1 cellular context compared by ENCODE assay signal in the genomic region with DNA sequence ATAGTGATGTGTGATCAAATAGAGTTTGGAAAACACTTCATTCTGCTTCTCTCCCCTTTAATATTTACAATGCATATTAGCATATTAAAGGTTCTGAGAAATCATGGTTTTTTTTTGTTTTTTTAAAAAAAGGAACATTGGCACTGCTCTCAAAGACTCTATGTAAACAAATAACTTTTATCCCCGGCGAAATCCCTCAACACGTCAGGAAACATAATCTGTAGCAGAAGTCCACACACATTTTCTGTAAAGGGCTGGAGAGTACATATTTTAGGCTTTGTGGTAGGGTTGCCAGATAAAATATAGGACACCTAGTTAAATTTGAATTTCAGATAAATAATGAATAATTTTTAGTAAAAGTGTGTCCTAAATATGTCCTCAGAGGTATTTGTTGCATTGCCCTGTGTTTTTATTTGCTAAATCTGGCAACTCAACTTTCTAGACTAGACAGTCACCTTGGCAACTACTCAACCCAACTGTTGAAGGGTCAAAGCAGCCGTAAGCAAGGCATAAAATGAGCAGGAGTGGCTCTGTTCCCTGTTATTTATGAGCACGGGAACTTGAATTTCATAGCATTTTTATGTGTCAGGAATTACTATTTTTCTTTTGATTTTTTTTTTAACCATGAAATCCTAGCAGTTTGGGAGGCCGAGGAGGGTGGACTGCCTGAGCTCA.
TF ChIP-seq lines count a peak whose summit lies in the region.

No MANE protein-coding gene starts in this region.

TF ChIP-seq in H1, 55 proteins besides CTCF, POLR2A, EP300 and RAD21 (continued from another document):
- TF ChIP-seq, protein P1, sequence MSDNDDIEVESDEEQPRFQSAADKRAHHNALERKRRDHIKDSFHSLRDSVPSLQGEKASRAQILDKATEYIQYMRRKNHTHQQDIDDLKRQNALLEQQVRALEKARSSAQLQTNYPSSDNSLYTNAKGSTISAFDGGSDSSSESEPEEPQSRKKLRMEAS (IDR thresholded peaks at IDR 0.05): no peak
- TF ChIP-seq CEBPB (IDR thresholded peaks at IDR 0.05; ENCODE audit: low read depth, low read length) (no peak), CHD1 (IDR thresholded peaks at IDR 0.05; ENCODE audit: low read depth, low read length) (no peak), MAFK (IDR thresholded peaks at IDR 0.05; ENCODE audit: low read depth, low read length) (no peak), SP1 (IDR thresholded peaks at IDR 0.05; ENCODE audit: low read depth, low read length) (no peak), EGR1 (IDR thresholded peaks at IDR 0.05; ENCODE audit: borderline replicate concordance, low read depth, low read length) (no peak), JUND (IDR thresholded peaks at IDR 0.05; ENCODE audit: low read length) (no peak), KDM4A (IDR thresholded peaks at IDR 0.05; ENCODE audit: low read depth, low read length, severe bottlenecking) (no peak), SIN3A (conservative IDR thresholded peaks at IDR 0.05 in 1 of 2, IDR thresholded peaks at IDR 0.05 in 1 of 2; ENCODE audit: low read depth in 1 of 2, low read length in 2 of 2) (no peak), CTBP2 (IDR thresholded peaks at IDR 0.05; ENCODE audit: borderline replicate concordance, insufficient read depth, insufficient read length, low read length) (no peak), CBX5 (IDR thresholded peaks at IDR 0.05; ENCODE audit: low read depth, low read length) (no peak), TAF7 (optimal IDR thresholded peaks at IDR 0.05; ENCODE audit: borderline replicate concordance, low read depth, low read length) (no peak), ASH2L (IDR thresholded peaks at IDR 0.05; ENCODE audit: low read length) (no peak), BCL11A (IDR thresholded peaks at IDR 0.05; ENCODE audit: low read depth in 2 of 2, low read length in 2 of 2) (no peak), NRF1 (IDR thresholded peaks at IDR 0.05; ENCODE audit: low read depth, low read length) (no peak), HDAC6 (IDR thresholded peaks at IDR 0.05; ENCODE audit: low read depth, low read length) (no peak)
